ENCODE assay signal across 23 cellular contexts in the genomic region with DNA sequence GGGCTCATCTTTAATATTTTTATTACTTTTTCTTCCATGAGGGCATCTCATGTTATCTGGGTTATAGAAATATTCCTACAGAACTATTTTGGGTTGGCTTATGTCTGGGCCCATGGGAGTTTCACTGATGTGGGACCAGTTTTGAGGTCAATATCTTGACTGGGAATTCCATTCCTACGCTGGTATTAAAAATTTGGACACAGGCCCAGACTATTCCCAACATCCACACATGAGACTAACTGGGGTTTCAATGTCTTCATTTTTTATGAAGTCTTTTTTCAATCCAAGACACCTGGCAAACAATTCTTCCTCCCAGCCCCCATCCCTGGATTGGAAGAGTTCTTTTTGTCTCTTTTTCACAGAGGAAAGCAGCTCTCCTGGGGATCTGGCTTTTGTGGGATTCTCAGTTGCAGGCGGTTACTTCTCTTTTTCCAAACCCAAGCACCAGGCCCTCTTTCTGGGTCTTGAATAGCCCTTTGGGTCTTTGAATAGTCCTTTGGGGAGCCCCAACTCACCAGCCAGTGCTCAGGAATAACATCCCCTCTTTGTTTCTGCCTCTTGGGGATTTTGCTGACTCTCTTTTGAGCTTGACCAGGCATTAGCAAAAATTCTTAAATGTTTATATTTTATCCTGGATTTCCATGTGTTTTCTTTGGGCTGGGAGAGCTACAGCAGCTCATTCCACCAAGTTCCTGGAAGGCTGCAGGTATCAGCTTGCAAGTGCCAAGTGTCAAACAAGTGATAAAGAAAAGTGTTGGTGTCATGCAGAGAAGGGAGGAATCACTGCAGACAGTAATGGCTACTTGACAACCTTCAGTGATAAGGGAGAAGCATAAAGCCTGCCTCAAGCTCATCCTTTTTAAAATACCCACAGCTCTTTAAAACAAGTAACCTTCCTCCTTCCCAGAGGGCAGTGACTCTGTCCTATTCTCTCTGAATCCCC.
A peak's percentile ranks its signal among the peaks of the same experiment; 100 is the strongest.
DNase-seq lines count a peak whose midpoint lies in the region; ATAC-seq and TF ChIP-seq lines count a peak whose summit lies in the region.
"Had no signal": no experiment of that assay in that cellular context is flagged by ENCODE, and none has a peak within 500 bp of the region (broad histone marks: within the 10 kb centered on the region; RNA-seq: fewer than 3 reads in every experiment).

No MANE protein-coding gene starts in this region.

- no peak overlapping the region for H3K23ac ChIP-seq in mesendoderm (ENCODE audit: low read length)

- H2BK120ac ChIP-seq in mesendoderm (ENCODE audit: low read depth, low read length) = no peak overlapping the region

- peaks cover 38% of the 10 kb centered on the region for H3K4me1 Mint-ChIP-seq in endothelial cell (ENCODE audit: unreplicated experiment)
- peaks cover 24% of the 10 kb centered on the region for H3K4me1 Mint-ChIP-seq in stimulated activated effector memory CD8-positive, alpha-beta T cell treated with anti-CD3 and anti-CD28 coated beads, Interleukin-12 subunit alpha, Interleukin-12 subunit beta, amount 100 ng/mL, for 72 hours
- H3K4me1 Mint-ChIP-seq: activated T-helper 17 cell treated with anti-CD3 and anti-CD28 coated beads, Interleukin-2, amount 50 U/mL, for 72 hours had no signal

- no peaks in the 10 kb centered on the region for H3K79me2 ChIP-seq in mesendoderm (ENCODE audit: control insufficient read depth, insufficient read depth, low read length)
- no peaks in the 10 kb centered on the region for H3K79me2 ChIP-seq in smooth muscle cell (ENCODE audit: low read depth)

- peak overlapping the region; percentile 88 for H2BK5ac ChIP-seq in mesendoderm (ENCODE audit: low read length)

- H3K36me3 Mint-ChIP-seq in endothelial cell (ENCODE audit: low read depth, unreplicated experiment) = no peaks in the 10 kb centered on the region
- peaks cover 6% of the 10 kb centered on the region for H3K36me3 Mint-ChIP-seq in stimulated activated effector memory CD8-positive, alpha-beta T cell treated with anti-CD3 and anti-CD28 coated beads, Interleukin-12 subunit alpha, Interleukin-12 subunit beta, amount 100 ng/mL, for 72 hours
- H3K36me3 Mint-ChIP-seq: activated naive CD8-positive, alpha-beta T cell treated with anti-CD3 and anti-CD28 coated beads for 36 hours; memory B cell; naive thymus-derived CD8-positive, alpha-beta T cell had no signal

- H2AK5ac ChIP-seq in mesendoderm (ENCODE audit: low read length) = no peak overlapping the region

- no peaks in the 10 kb centered on the region for H3K27me3 ChIP-seq in HUES48 (ENCODE audit: control insufficient read depth, insufficient read depth, low read length)
- no peaks in the 10 kb centered on the region for H3K27me3 ChIP-seq in mesendoderm (ENCODE audit: insufficient read depth, low read length, poor library complexity)
- H3K27me3 ChIP-seq in smooth muscle cell (ENCODE audit: low read depth) = no peaks in the 10 kb centered on the region
- H3K27me3 ChIP-seq: colonic mucosa, upper lobe of right lung had no signal

- no peak for TF ChIP-seq CTCF in endothelial cell (IDR thresholded peaks at IDR 0.05; ENCODE audit: unreplicated experiment)
- TF ChIP-seq CTCF in smooth muscle cell (IDR thresholded peaks at IDR 0.05; ENCODE audit: borderline replicate concordance, insufficient read depth, poor library complexity, severe bottlenecking) = no peak

- H3K27ac ChIP-seq in HUES48 (ENCODE audit: low read depth, low read length) (peak overlapping the region; percentile 84), mesendoderm (ENCODE audit: low read depth, low read length) (peak overlapping the region; percentile 70), smooth muscle cell (ENCODE audit: low read depth) (peak overlapping the region; percentile 16)
- H3K27ac ChIP-seq: colonic mucosa, upper lobe of right lung had no signal

- no peaks in the 10 kb centered on the region for H3K36me3 ChIP-seq in HUES48 (ENCODE audit: control insufficient read depth, insufficient read depth, low read length)
- H3K36me3 ChIP-seq in mesendoderm (ENCODE audit: control insufficient read depth, insufficient read depth, low read length) = no peaks in the 10 kb centered on the region
- H3K36me3 ChIP-seq in smooth muscle cell (ENCODE audit: low read depth) = peaks cover 19% of the 10 kb centered on the region
- H3K36me3 ChIP-seq: colonic mucosa, upper lobe of right lung had no signal

- H3F3A ChIP-seq in smooth muscle cell (ENCODE audit: low read depth) = peaks cover 12% of the 10 kb centered on the region

- peaks cover 19% of the 10 kb centered on the region for H3K27me3 Mint-ChIP-seq in endothelial cell (ENCODE audit: unreplicated experiment)
- H3K27me3 Mint-ChIP-seq: activated T-helper 17 cell treated with anti-CD3 and anti-CD28 coated beads, Interleukin-2, amount 50 U/mL, for 72 hours had no signal

- H3K18ac ChIP-seq in mesendoderm (ENCODE audit: low read length) = peak overlapping the region; percentile 65

- no peak for ATAC-seq in HG02973 (IDR thresholded peaks at IDR 0.05; ENCODE audit: unreplicated experiment)
- no peak for ATAC-seq in stimulated activated effector memory CD8-positive, alpha-beta T cell treated with anti-CD3 and anti-CD28 coated beads, Interleukin-12 subunit alpha, Interleukin-12 subunit beta, amount 100 ng/mL, for 72 hours
- no peak for ATAC-seq in left ventricle myocardium superior
- ATAC-seq: activated T-helper 17 cell treated with anti-CD3 and anti-CD28 coated beads, Interleukin-2, amount 50 U/mL, for 72 hours; K562; naive thymus-derived CD8-positive, alpha-beta T cell; upper lobe of right lung had no signal

- H3K56ac ChIP-seq in mesendoderm (ENCODE audit: low read length) = peak overlapping the region; percentile 75

- H3K79me1 ChIP-seq in mesendoderm (ENCODE audit: low read length) = no peaks in the 10 kb centered on the region

- peak overlapping the region; percentile 21 for H3K27ac Mint-ChIP-seq in endothelial cell (ENCODE audit: unreplicated experiment)
- no peak overlapping the region for H3K27ac Mint-ChIP-seq in stimulated activated effector memory CD8-positive, alpha-beta T cell treated with anti-CD3 and anti-CD28 coated beads, Interleukin-12 subunit alpha, Interleukin-12 subunit beta, amount 100 ng/mL, for 72 hours
- H3K27ac Mint-ChIP-seq: activated naive CD8-positive, alpha-beta T cell treated with anti-CD3 and anti-CD28 coated beads for 36 hours; activated T-helper 17 cell treated with anti-CD3 and anti-CD28 coated beads, Interleukin-2, amount 50 U/mL, for 72 hours; memory B cell; naive thymus-derived CD8-positive, alpha-beta T cell had no signal

- H3K4me3 Mint-ChIP-seq in endothelial cell (ENCODE audit: unreplicated experiment) = no peak overlapping the region
- H3K4me3 Mint-ChIP-seq in stimulated activated effector memory CD8-positive, alpha-beta T cell treated with anti-CD3 and anti-CD28 coated beads, Interleukin-12 subunit alpha, Interleukin-12 subunit beta, amount 100 ng/mL, for 72 hours = no peak overlapping the region
- H3K4me3 Mint-ChIP-seq: activated naive CD8-positive, alpha-beta T cell treated with anti-CD3 and anti-CD28 coated beads for 36 hours; activated T-helper 17 cell treated with anti-CD3 and anti-CD28 coated beads, Interleukin-2, amount 50 U/mL, for 72 hours; memory B cell; naive thymus-derived CD8-positive, alpha-beta T cell had no signal

- no peak overlapping the region for H2AFZ ChIP-seq in smooth muscle cell (ENCODE audit: low read depth)

- intact Hi-C loops in left ventricle myocardium superior (cut with micrococcal nuclease) = no loop called here

- no peaks in the 10 kb centered on the region for H3K9me3 Mint-ChIP-seq in endothelial cell (ENCODE audit: unreplicated experiment)
- H3K9me3 Mint-ChIP-seq in stimulated activated effector memory CD8-positive, alpha-beta T cell treated with anti-CD3 and anti-CD28 coated beads, Interleukin-12 subunit alpha, Interleukin-12 subunit beta, amount 100 ng/mL, for 72 hours = peaks cover 9% of the 10 kb centered on the region
- H3K9me3 Mint-ChIP-seq: activated naive CD8-positive, alpha-beta T cell treated with anti-CD3 and anti-CD28 coated beads for 36 hours had no signal

- no peak overlapping the region for H3K4ac ChIP-seq in mesendoderm (ENCODE audit: low read depth, low read length)

- DNase-seq in endothelial cell (ENCODE audit: low spot score) (no peak), mesendoderm (peak; percentile 93), smooth muscle cell (lab: John Stamatoyannopoulos, UW; ENCODE audit: unreplicated experiment) (no peak), NCI-H2171 treated with DMSO at 0.1 percent for 48 hours (lab: John Stamatoyannopoulos, UW) (no peak), left ventricle myocardium superior (no peak)
- no peak for DNase-seq in stimulated activated effector memory CD8-positive, alpha-beta T cell treated with anti-CD3 and anti-CD28 coated beads, Interleukin-12 subunit alpha, Interleukin-12 subunit beta, amount 100 ng/mL, for 72 hours (ENCODE audit: low spot score in 2 of 2)
- DNase-seq: activated CD4-positive, alpha-beta T cell treated with anti-CD3 and anti-CD28 coated beads for 4 hours; activated naive CD8-positive, alpha-beta T cell treated with anti-CD3 and anti-CD28 coated beads for 36 hours; AML-193; colonic mucosa; COR-L47; foreskin melanocyte; hypothalamus; naive thymus-derived CD8-positive, alpha-beta T cell; NCI-H1694; NCI-H748 treated with DMSO at 0.1 percent for 48 hours; SHP77 treated with DMSO at 0.1 percent for 48 hours; upper lobe of right lung had no signal

- H3K9me3 ChIP-seq in HUES48 (ENCODE audit: control insufficient read depth, insufficient read depth, low read length) (0 out of 2 replicates have a peak, but pooled peaks cover 4% of the 10 kb centered on the region), smooth muscle cell (replicated peaks; ENCODE audit: low read depth) (no peaks in the 10 kb centered on the region)
- H3K9me3 ChIP-seq: colonic mucosa, upper lobe of right lung had no signal

- H4K5ac ChIP-seq in mesendoderm (ENCODE audit: low read length) = no peak overlapping the region

- no peaks in the 10 kb centered on the region for H4K20me1 ChIP-seq in smooth muscle cell (ENCODE audit: low read depth)

- H3K4me2 ChIP-seq in mesendoderm (ENCODE audit: low read length) (no peak overlapping the region), smooth muscle cell (no peak overlapping the region)

- no CpG with 5 or more reads among the region's 2 CpGs for WGBS in mesendoderm (ENCODE audit: extremely low coverage, insufficient coverage, low lambda C conversion rate)
- 38% methylated on average over 2 of the region's 2 CpGs for WGBS in smooth muscle cell (ENCODE audit: low lambda C conversion rate)

- no peak overlapping the region for H3K4me3 ChIP-seq in HUES48 (ENCODE audit: low read depth, low read length)
- H3K4me3 ChIP-seq in mesendoderm (ENCODE audit: low read length) = no peak overlapping the region
- no peak overlapping the region for H3K4me3 ChIP-seq in smooth muscle cell
- H3K4me3 ChIP-seq: colonic mucosa, K562, upper lobe of right lung had no signal

- H3K4me1 ChIP-seq in HUES48 (ENCODE audit: control insufficient read depth, insufficient read depth, low read length) = peaks cover 39% of the 10 kb centered on the region
- peaks cover 15% of the 10 kb centered on the region for H3K4me1 ChIP-seq in mesendoderm (ENCODE audit: control insufficient read depth, low read depth, low read length)
- peaks cover 59% of the 10 kb centered on the region for H3K4me1 ChIP-seq in smooth muscle cell (ENCODE audit: low read depth)
- H3K4me1 ChIP-seq: colonic mucosa, upper lobe of right lung had no signal

- H4K8ac ChIP-seq in mesendoderm (ENCODE audit: low read depth, low read length) = no peak overlapping the region

- H2BK15ac ChIP-seq in mesendoderm (replicated peaks; ENCODE audit: low read depth) = no peak overlapping the region

- H3K9ac ChIP-seq in HUES48 (ENCODE audit: low read depth, low read length) (no peak overlapping the region), mesendoderm (ENCODE audit: low read length) (peak overlapping the region; percentile 15), smooth muscle cell (ENCODE audit: low read depth) (no peak overlapping the region)

Comparison
In these comparisons a context has a peak if more than half of its experiments do, and no peak if none do; other contexts are left out.
1. H3K27ac ChIP-seq: peak in every context shown above with its lines; median percentile 84 in HUES48; 70 in mesendoderm; 16 in smooth muscle cell.